8 cellular contexts compared by ENCODE assay signal in genomic region chr15:67146214-67146613, GRCh38.
DNase-seq lines count a peak whose midpoint lies in the region; TF ChIP-seq lines count a peak whose summit lies in the region.

No MANE protein-coding gene starts in this region.

- 41% methylated on average over 6 of the region's 6 CpGs for WGBS in suprapubic skin

- H3K4me1 ChIP-seq in adipocyte (ENCODE audit: control insufficient read depth, insufficient read depth, low read length) (peaks cover 93% of the 10 kb centered on the region), suprapubic skin (peaks cover 95% of the 10 kb centered on the region)

- H3K36me3 ChIP-seq in adipocyte (ENCODE audit: control insufficient read depth, insufficient read depth, low read length, severe bottlenecking) (no peaks in the 10 kb centered on the region), suprapubic skin (no peaks in the 10 kb centered on the region)

- peaks cover 0 to 4% (median 1%) of the 10 kb centered on the region in 3 donors for H3K27me3 Mint-ChIP-seq in immature natural killer cell (ENCODE audit: low read depth in 3 of 3)

- peak overlapping the region; percentile 68 for H3K9ac ChIP-seq in adipocyte (ENCODE audit: low read length)

- H3K27me3 ChIP-seq in adipocyte (replicated peaks; ENCODE audit: control insufficient read depth, insufficient read depth, low read length) = no peaks in the 10 kb centered on the region
- no peaks in the 10 kb centered on the region for H3K27me3 ChIP-seq in suprapubic skin

- H3K27ac Mint-ChIP-seq in immature natural killer cell = peak overlapping the region in 5 of 6 donors; percentile 9 to 78 (median 73)

- H3K4me1 Mint-ChIP-seq in immature natural killer cell = peaks cover 92% of the 10 kb centered on the region in 2 donors

- H3K4me3 Mint-ChIP-seq in immature natural killer cell = peak overlapping the region in 1 of 5 donors; percentile 42

- no peaks in the 10 kb centered on the region for H3K9me3 ChIP-seq in adipocyte (ENCODE audit: control insufficient read depth, low read length)
- no peaks in the 10 kb centered on the region for H3K9me3 ChIP-seq in suprapubic skin

- H3K4me3 ChIP-seq in adipocyte (ENCODE audit: low read length) = no peak overlapping the region
- H3K4me3 ChIP-seq in suprapubic skin = no peak overlapping the region

- H3K36me3 Mint-ChIP-seq in immature natural killer cell = no peaks in the 10 kb centered on the region

- DNase-seq in NCI-H82 (lab: John Stamatoyannopoulos, UW) (peak; percentile 7), NCI-H82 treated with DMSO at 0.1 percent for 48 hours (lab: John Stamatoyannopoulos, UW; ENCODE audit: unreplicated experiment) (no peak), adipocyte (ENCODE audit: low read depth) (no peak), immature natural killer cell (no peak), suprapubic skin (ENCODE audit: low spot score in 2 of 2) (no peak), NCI-H1436 treated with DMSO at 0.1 percent for 48 hours (lab: John Stamatoyannopoulos, UW) (no peak), NCI-H187 (lab: John Stamatoyannopoulos, UW) (no peak)
- DNase-seq in stimulated activated CD4-positive, alpha-beta T cell treated with anti-CD3 and anti-CD28 coated beads, Interleukin-15, amount 100 ng/mL, for 24 hours = no peak

- H3K9me3 Mint-ChIP-seq in immature natural killer cell = no peaks in the 10 kb centered on the region

- TF ChIP-seq EP300 in suprapubic skin (IDR thresholded peaks at IDR 0.05) = no peak

- TF ChIP-seq CTCF in suprapubic skin (IDR thresholded peaks at IDR 0.05) = no peak

- no peak for TF ChIP-seq POLR2A in suprapubic skin (IDR thresholded peaks at IDR 0.05)

- peak overlapping the region; percentile 91 for H3K27ac ChIP-seq in suprapubic skin
